In the genomic region with DNA sequence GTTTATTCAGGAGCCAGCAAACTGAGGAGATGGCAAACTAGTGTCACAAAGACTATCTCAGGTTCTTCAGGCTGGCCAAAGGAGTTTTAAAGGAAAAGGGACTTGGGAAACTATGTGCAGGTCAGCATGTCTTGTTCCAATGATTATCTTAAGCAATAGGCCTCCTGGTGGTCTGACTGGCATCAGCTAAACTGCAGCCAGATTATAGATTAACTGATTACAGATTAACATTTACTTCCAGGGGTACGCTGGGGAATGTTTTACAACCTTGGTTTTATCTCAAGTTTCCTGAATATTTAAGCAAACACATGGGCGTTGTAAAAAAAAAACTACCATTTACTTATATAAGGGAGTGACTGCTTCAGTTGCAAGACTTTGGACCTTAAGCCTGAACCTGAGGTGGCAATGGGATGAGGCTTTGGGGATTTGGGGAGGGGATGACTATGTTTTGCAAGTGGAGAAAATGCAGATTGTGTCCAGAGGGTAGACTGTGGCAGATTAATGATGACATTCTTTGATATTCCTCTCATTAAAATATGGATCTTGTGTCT, we compare ENCODE assay signal across 22 cellular contexts.
DNase-seq lines count a peak whose midpoint lies in the region; ATAC-seq, FAIRE-seq and TF ChIP-seq lines count a peak whose summit lies in the region.
"Had no signal": no experiment of that assay in that cellular context is flagged by ENCODE, and none has a peak within 500 bp of the region (broad histone marks: within the 10 kb centered on the region; RNA-seq: fewer than 3 reads in every experiment).

No MANE protein-coding gene starts in this region.

- H3K27ac Mint-ChIP-seq in Calu3 (ENCODE audit: unreplicated experiment) = no peak overlapping the region
- no peak overlapping the region for H3K27ac Mint-ChIP-seq in naive thymus-derived CD8-positive, alpha-beta T cell

- FAIRE-seq in pancreas (lab: Jason Lieb, UNC) = peak; percentile 34
- no peak for FAIRE-seq in D721Med (lab: Jason Lieb, UNC)
- FAIRE-seq: A549, GM12891, H1 had no signal

- H3K4me3 Mint-ChIP-seq in Calu3 (ENCODE audit: low read depth, unreplicated experiment) = no peak overlapping the region
- H3K4me3 Mint-ChIP-seq in naive thymus-derived CD8-positive, alpha-beta T cell = no peak overlapping the region

- H3K36me3 ChIP-seq in hepatocyte (replicated peaks; ENCODE audit: insufficient read depth, low read depth) (no peaks in the 10 kb centered on the region), pancreas (no peaks in the 10 kb centered on the region)
- H3K36me3 ChIP-seq: BE2C, SJSA1 had no signal

- H4K20me1 ChIP-seq in hepatocyte (ENCODE audit: insufficient read depth, poor library complexity, severe bottlenecking) = no peaks in the 10 kb centered on the region

- POLR2A ChIA-PET in naive thymus-derived CD8-positive, alpha-beta T cell (lab: Charles Lee) = no interaction called here

- H3K4me2 ChIP-seq in hepatocyte = no peak overlapping the region
- H3K4me2 ChIP-seq: A549 had no signal

- 19% methylated on average over 2 of the region's 2 CpGs for WGBS in hepatocyte (ENCODE audit: low lambda C conversion rate, missing lambda C conversion rate)
- WGBS in pancreas, 2 donors = 13 to 14% methylated on average over 2 of the region's 2 CpGs

- H3K79me2 ChIP-seq in hepatocyte = no peaks in the 10 kb centered on the region

- H3K9me2 ChIP-seq in hepatocyte (replicated peaks; ENCODE audit: insufficient read depth) = no peaks in the 10 kb centered on the region

- TF ChIP-seq CTCF in Calu3 (IDR thresholded peaks at IDR 0.05; ENCODE audit: unreplicated experiment) (no peak), VCaP (conservative IDR thresholded peaks at IDR 0.05) (no peak), hepatocyte (IDR thresholded peaks at IDR 0.05; ENCODE audit: poor library complexity) (no peak), pancreas (IDR thresholded peaks at IDR 0.05) (no peak), D721Med (IDR thresholded peaks at IDR 0.05; ENCODE audit: insufficient read depth, missing control alignments) (no peak)

- H3K36me3 Mint-ChIP-seq in Calu3 (ENCODE audit: insufficient read depth, unreplicated experiment) = no peaks in the 10 kb centered on the region
- H3K36me3 Mint-ChIP-seq in naive thymus-derived CD8-positive, alpha-beta T cell = no peaks in the 10 kb centered on the region

- H3K9me3 ChIP-seq in hepatocyte (ENCODE audit: low read depth) (no peaks in the 10 kb centered on the region), pancreas (no peaks in the 10 kb centered on the region)
- H3K9me3 ChIP-seq: A549, BE2C, SJSA1 had no signal

- H3K4me1 ChIP-seq in hepatocyte (ENCODE audit: insufficient read depth) = no peaks in the 10 kb centered on the region
- no peaks in the 10 kb centered on the region for H3K4me1 ChIP-seq in pancreas
- H3K4me1 ChIP-seq: A549, SJSA1 had no signal

- H3K27ac ChIP-seq in VCaP = peak overlapping the region; percentile 34; the same call in 1 of the 2 replicates
- H3K27ac ChIP-seq in hepatocyte = peak overlapping the region; percentile 51
- no peak overlapping the region for H3K27ac ChIP-seq in pancreas
- H3K27ac ChIP-seq: A549, SJSA1 had no signal

- ATAC-seq in pancreas = peak in 1 of 4 donors; percentile 43
- ATAC-seq in naive thymus-derived CD8-positive, alpha-beta T cell = no peak
- ATAC-seq: A549, HCT116, Right ventricle myocardium inferior had no signal

- no peaks in the 10 kb centered on the region for H3K9me3 Mint-ChIP-seq in Calu3 (ENCODE audit: low read depth, unreplicated experiment)
- H3K9me3 Mint-ChIP-seq in naive thymus-derived CD8-positive, alpha-beta T cell = no peaks in the 10 kb centered on the region

- CTCF ChIA-PET in Calu3 (lab: Charles Lee) = no interaction called here

- BruUV-seq in Calu3 (replicated peaks; lab: Mats Ljungman, UMichigan) = no TSS peak

- H3K4me3 ChIP-seq in hepatocyte (no peak overlapping the region), pancreas (no peak overlapping the region)
- H3K4me3 ChIP-seq: A549, SJSA1 had no signal

- no peaks in the 10 kb centered on the region for H3K27me3 Mint-ChIP-seq in Calu3 (ENCODE audit: unreplicated experiment)
- H3K27me3 Mint-ChIP-seq in naive thymus-derived CD8-positive, alpha-beta T cell = no peaks in the 10 kb centered on the region

- H2AFZ ChIP-seq in hepatocyte = no peak overlapping the region

- peaks cover 18% of the 10 kb centered on the region for H3K4me1 Mint-ChIP-seq in Calu3 (ENCODE audit: low read depth, unreplicated experiment)
- H3K4me1 Mint-ChIP-seq in naive thymus-derived CD8-positive, alpha-beta T cell = peaks cover 0 to 6% (median 3%) of the 10 kb centered on the region in 4 donors

- DNase-seq in Calu3 (peak; percentile 5), hepatocyte (ENCODE audit: low spot score) (peak; percentile 24), pancreas (no peak), GDM1 (lab: John Stamatoyannopoulos, UW) (no peak), NCI-H226 (no peak), D721Med (ENCODE audit: insufficient read length, low spot score) (no peak)
- no peak for DNase-seq in naive thymus-derived CD8-positive, alpha-beta T cell
- DNase-seq: BE2C, DND-41, KG1, NCI-H1105, NCI-H146, NCI-H2029 treated with DMSO at 0.1 percent for 48 hours, NCI-H345, NCI-H524 had no signal

- intact Hi-C loops in Calu3 (cut with micrococcal nuclease; ENCODE audit: unreplicated experiment) = loop anchor here (2.0 to 10.0 kb wide), 3 partner anchors 228 to 508 kb away; no protein-coding TSS in a partner anchor
- intact Hi-C loops in pancreas (cut with DNase I) = no loop called here

- H3K27me3 ChIP-seq in hepatocyte = no peaks in the 10 kb centered on the region
- no peaks in the 10 kb centered on the region for H3K27me3 ChIP-seq in pancreas
- H3K27me3 ChIP-seq: BE2C, SJSA1 had no signal

Comparison
In these comparisons a context has a peak if more than half of its experiments do, and no peak if none do; other contexts are left out.
1. DNase-seq: peak in Calu3 (single experiment) and hepatocyte (single experiment); none in pancreas (0 of 6), naive thymus-derived CD8-positive, alpha-beta T cell (0 of 10), GDM1 (single experiment), NCI-H226 (single experiment) and D721Med (single experiment).
2. H3K27ac ChIP-seq: peak in VCaP (single experiment) and hepatocyte (single experiment); none in pancreas (0 of 4).